ENCODE assay signal across 8 cellular contexts in the genomic region with DNA sequence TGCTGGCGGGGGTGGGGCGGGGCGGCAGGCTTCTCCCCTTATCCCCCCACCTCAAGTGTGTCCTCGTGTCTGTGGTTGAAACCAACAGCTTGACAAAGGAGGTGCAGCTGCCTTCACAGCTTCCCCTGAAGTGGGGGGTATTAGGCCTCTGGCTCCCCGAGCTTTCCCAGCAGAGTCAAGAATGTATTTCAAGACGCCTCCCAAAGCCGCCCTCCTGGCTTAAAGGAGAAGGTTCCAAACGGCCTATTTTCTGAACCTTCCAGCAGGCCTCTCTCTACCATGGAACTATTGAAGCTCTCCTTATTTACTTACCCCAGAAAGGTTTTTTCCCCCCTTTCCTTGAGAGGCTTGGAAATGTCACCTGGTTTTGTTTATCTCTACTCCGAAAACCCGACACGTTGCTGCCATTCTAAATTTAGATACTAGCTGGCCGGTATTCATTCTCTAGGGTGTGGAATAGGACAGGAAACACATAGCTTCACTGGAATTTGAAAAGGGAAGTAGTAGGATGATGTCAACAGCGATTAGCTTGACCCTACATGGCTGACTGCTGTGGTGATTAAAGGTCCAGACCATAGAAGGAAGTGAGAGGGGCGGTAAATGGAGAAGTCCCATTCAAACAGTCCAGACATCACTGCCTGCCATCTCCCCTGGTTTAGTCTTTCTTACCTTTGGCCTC. TPM values are rescaled to one million over a fixed set of nuclear protein-coding genes. Genes with fewer than 3 reads are reported as not detected.
A peak's percentile ranks its signal among the peaks of the same experiment; 100 is the strongest.
DNase-seq lines count a peak whose midpoint lies in the region; ATAC-seq and TF ChIP-seq lines count a peak whose summit lies in the region.

No MANE protein-coding gene starts in this region.

- no peaks in the 10 kb centered on the region for H3K27me3 ChIP-seq in left ventricle myocardium inferior (ENCODE audit: low read depth)

- POLR2A ChIA-PET in activated CD4-positive, alpha-beta T cell treated with anti-CD3 and anti-CD28 coated beads, Interleukin-2, amount 10 ng/mL, durations not matched to agents 7 days and 5 days (lab: Charles Lee): interaction anchor here (1.1 kb wide), 1 partner anchor 124 kb away, joined by 4 read pairs; no protein-coding TSS in a partner anchor
- POLR2A ChIA-PET in HEK293 (lab: Yijun Ruan, JAX): interaction anchor here (0.7 to 1.7 kb wide), 17 partner anchors 18 to 730 kb away, joined by 3 to 13 read pairs (median 5); a partner anchor contains a TSS

- CTCF ChIA-PET in activated CD4-positive, alpha-beta T cell treated with anti-CD3 and anti-CD28 coated beads, Interleukin-2, amount 10 ng/mL, durations not matched to agents 7 days and 5 days (lab: Charles Lee): interaction anchor here (1.0 to 3.0 kb wide), 11 partner anchors 9 to 215 kb away, joined by 3 to 13 read pairs (median 3); a partner anchor contains a TSS
- CTCF ChIA-PET in HEK293 (lab: Yijun Ruan, JAX): interaction anchor here (0.5 to 2.2 kb wide), 5 partner anchors 22 to 749 kb away, joined by 3 to 19 read pairs (median 4); no protein-coding TSS in a partner anchor

- peak overlapping the region; percentile 98 for H3K4me3 Mint-ChIP-seq in activated CD4-positive, alpha-beta T cell treated with anti-CD3 and anti-CD28 coated beads, Interleukin-2, amount 10 ng/mL, durations not matched to agents 7 days and 5 days
- H3K4me3 Mint-ChIP-seq in activated naive CD8-positive, alpha-beta T cell treated with anti-CD3 and anti-CD28 coated beads, Interleukin-2, amount 50 U/mL, for 24 hours: peak overlapping the region; percentile 100
- peak overlapping the region; percentile 100 for H3K4me3 Mint-ChIP-seq in progenitor cell of endocrine pancreas (ENCODE audit: low read depth)

- H3K4me1 ChIP-seq in HEK293 (ENCODE audit: control insufficient read depth, insufficient read depth, low read length) (peaks cover 3% of the 10 kb centered on the region; the same call in 1 of the 2 replicates), left ventricle myocardium inferior (peaks cover 51% of the 10 kb centered on the region)

- no peaks in the 10 kb centered on the region for H3K9me3 Mint-ChIP-seq in activated CD4-positive, alpha-beta T cell treated with anti-CD3 and anti-CD28 coated beads, Interleukin-2, amount 10 ng/mL, durations not matched to agents 7 days and 5 days
- H3K9me3 Mint-ChIP-seq in activated naive CD8-positive, alpha-beta T cell treated with anti-CD3 and anti-CD28 coated beads, Interleukin-2, amount 50 U/mL, for 24 hours: no peaks in the 10 kb centered on the region
- H3K9me3 Mint-ChIP-seq in progenitor cell of endocrine pancreas (ENCODE audit: low read depth): no peaks in the 10 kb centered on the region

- no peak for ATAC-seq in activated naive CD8-positive, alpha-beta T cell treated with anti-CD3 and anti-CD28 coated beads, Interleukin-2, amount 50 U/mL, for 24 hours

- intact Hi-C loops in left ventricle myocardium inferior (cut with micrococcal nuclease): no loop called here

- peaks cover 19% of the 10 kb centered on the region for H3K36me3 Mint-ChIP-seq in activated CD4-positive, alpha-beta T cell treated with anti-CD3 and anti-CD28 coated beads, Interleukin-2, amount 10 ng/mL, durations not matched to agents 7 days and 5 days (ENCODE audit: low read depth)
- H3K36me3 Mint-ChIP-seq in activated naive CD8-positive, alpha-beta T cell treated with anti-CD3 and anti-CD28 coated beads, Interleukin-2, amount 50 U/mL, for 24 hours (ENCODE audit: low read depth): peaks cover 20% of the 10 kb centered on the region
- no peaks in the 10 kb centered on the region for H3K36me3 Mint-ChIP-seq in progenitor cell of endocrine pancreas (ENCODE audit: insufficient read depth)

- H3K36me3 ChIP-seq in HEK293 (ENCODE audit: control insufficient read depth in 2 of 2, insufficient read depth in 1 of 2, low read length in 2 of 2) (no peaks in the 10 kb centered on the region), left ventricle myocardium inferior (no peaks in the 10 kb centered on the region)

- peak overlapping the region; percentile 96 for H3K27ac Mint-ChIP-seq in activated CD4-positive, alpha-beta T cell treated with anti-CD3 and anti-CD28 coated beads, Interleukin-2, amount 10 ng/mL, durations not matched to agents 7 days and 5 days
- H3K27ac Mint-ChIP-seq in activated naive CD8-positive, alpha-beta T cell treated with anti-CD3 and anti-CD28 coated beads, Interleukin-2, amount 50 U/mL, for 24 hours: peak overlapping the region; percentile 98
- H3K27ac Mint-ChIP-seq in progenitor cell of endocrine pancreas: peak overlapping the region; percentile 98

- H3K9me3 ChIP-seq in HEK293 (ENCODE audit: control insufficient read depth, insufficient read depth, low read depth, low read length): no peaks in the 10 kb centered on the region
- H3K9me3 ChIP-seq in left ventricle myocardium inferior (replicated peaks): no peaks in the 10 kb centered on the region

- peaks cover 26% of the 10 kb centered on the region for H3K4me1 Mint-ChIP-seq in activated CD4-positive, alpha-beta T cell treated with anti-CD3 and anti-CD28 coated beads, Interleukin-2, amount 10 ng/mL, durations not matched to agents 7 days and 5 days
- H3K4me1 Mint-ChIP-seq in activated naive CD8-positive, alpha-beta T cell treated with anti-CD3 and anti-CD28 coated beads, Interleukin-2, amount 50 U/mL, for 24 hours: peaks cover 22% of the 10 kb centered on the region
- peaks cover 28% of the 10 kb centered on the region for H3K4me1 Mint-ChIP-seq in progenitor cell of endocrine pancreas (ENCODE audit: low read depth)

- H3K27ac ChIP-seq in HEK293 (ENCODE audit: extremely low read depth, low read depth, low read length) (peak overlapping the region; percentile 67), left ventricle myocardium inferior (replicated peaks) (peak overlapping the region; percentile 98)

- DNase-seq in activated CD4-positive, alpha-beta T cell treated with anti-CD3 and anti-CD28 coated beads, Interleukin-2, amount 10 ng/mL, durations not matched to agents 7 days and 5 days: no peak
- DNase-seq in activated CD4-positive, alpha-beta T cell treated with anti-CD3 and anti-CD28 coated beads for 1 hour: no peak
- DNase-seq in NCI-H146 (lab: John Stamatoyannopoulos, UW) (peak; percentile 73), left ventricle myocardium inferior (no peak), progenitor cell of endocrine pancreas (ENCODE audit: low spot score, unreplicated experiment) (no peak), NCI-H1436 (lab: John Stamatoyannopoulos, UW) (no peak)
- no peak for DNase-seq in activated naive CD8-positive, alpha-beta T cell treated with anti-CD3 and anti-CD28 coated beads, Interleukin-2, amount 50 U/mL, for 24 hours

- no peaks in the 10 kb centered on the region for H3K27me3 Mint-ChIP-seq in activated CD4-positive, alpha-beta T cell treated with anti-CD3 and anti-CD28 coated beads, Interleukin-2, amount 10 ng/mL, durations not matched to agents 7 days and 5 days
- H3K27me3 Mint-ChIP-seq in activated naive CD8-positive, alpha-beta T cell treated with anti-CD3 and anti-CD28 coated beads, Interleukin-2, amount 50 U/mL, for 24 hours: no peaks in the 10 kb centered on the region
- H3K27me3 Mint-ChIP-seq in progenitor cell of endocrine pancreas: no peaks in the 10 kb centered on the region

- TF ChIP-seq CTCF in HEK293 (tag by site-specific recombination; IDR thresholded peaks at IDR 0.05) (no peak), left ventricle myocardium inferior (IDR thresholded peaks at IDR 0.05; ENCODE audit: borderline replicate concordance) (no peak), progenitor cell of endocrine pancreas (IDR thresholded peaks at IDR 0.05; ENCODE audit: unreplicated experiment) (no peak)

- H3K4me3 ChIP-seq in HEK293 (ENCODE audit: low read depth, low read length): peak overlapping the region; percentile 22
- H3K4me3 ChIP-seq in left ventricle myocardium inferior: peak overlapping the region; percentile 94

TF ChIP-seq in HEK293, 187 proteins besides CTCF, POLR2A, EP300 and RAD21 (continues in another document):
- TF ChIP-seq, protein P1, sequence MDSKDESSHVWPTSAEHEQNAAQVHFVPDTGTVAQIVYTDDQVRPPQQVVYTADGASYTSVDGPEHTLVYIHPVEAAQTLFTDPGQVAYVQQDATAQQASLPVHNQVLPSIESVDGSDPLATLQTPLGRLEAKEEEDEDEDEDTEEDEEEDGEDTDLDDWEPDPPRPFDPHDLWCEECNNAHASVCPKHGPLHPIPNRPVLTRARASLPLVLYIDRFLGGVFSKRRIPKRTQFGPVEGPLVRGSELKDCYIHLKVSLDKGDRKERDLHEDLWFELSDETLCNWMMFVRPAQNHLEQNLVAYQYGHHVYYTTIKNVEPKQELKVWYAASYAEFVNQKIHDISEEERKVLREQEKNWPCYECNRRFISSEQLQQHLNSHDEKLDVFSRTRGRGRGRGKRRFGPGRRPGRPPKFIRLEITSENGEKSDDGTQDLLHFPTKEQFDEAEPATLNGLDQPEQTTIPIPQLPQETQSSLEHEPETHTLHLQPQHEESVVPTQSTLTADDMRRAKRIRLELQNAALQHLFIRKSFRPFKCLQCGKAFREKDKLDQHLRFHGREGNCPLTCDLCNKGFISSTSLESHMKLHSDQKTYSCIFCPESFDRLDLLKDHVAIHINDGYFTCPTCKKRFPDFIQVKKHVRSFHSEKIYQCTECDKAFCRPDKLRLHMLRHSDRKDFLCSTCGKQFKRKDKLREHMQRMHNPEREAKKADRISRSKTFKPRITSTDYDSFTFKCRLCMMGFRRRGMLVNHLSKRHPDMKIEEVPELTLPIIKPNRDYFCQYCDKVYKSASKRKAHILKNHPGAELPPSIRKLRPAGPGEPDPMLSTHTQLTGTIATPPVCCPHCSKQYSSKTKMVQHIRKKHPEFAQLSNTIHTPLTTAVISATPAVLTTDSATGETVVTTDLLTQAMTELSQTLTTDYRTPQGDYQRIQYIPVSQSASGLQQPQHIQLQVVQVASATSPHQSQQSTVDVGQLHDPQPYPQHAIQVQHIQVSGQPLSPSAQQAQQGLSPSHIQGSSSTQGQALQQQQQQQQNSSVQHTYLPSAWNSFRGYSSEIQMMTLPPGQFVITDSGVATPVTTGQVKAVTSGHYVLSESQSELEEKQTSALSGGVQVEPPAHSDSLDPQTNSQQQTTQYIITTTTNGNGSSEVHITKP (tag by site-specific recombination; IDR thresholded peaks at IDR 0.05): peak; percentile 91
- peak; percentile 14; the same call in 1 of the 2 replicates for TF ChIP-seq ZBTB17 (tag by site-specific recombination; IDR thresholded peaks at IDR 0.05)

RNA-seq across cellular contexts. Expression of a gene that starts 0.7 kb away (rescaled TPM):
- total RNA-seq in activated CD4-positive, alpha-beta T cell treated with anti-CD3 and anti-CD28 coated beads, Interleukin-2, amount 10 ng/mL, durations not matched to agents 7 days and 5 days: 100 to 1,000 TPM in 1 of 2 experiments, 10 to 100 TPM in 1; 89.4 to 140 TPM
- total RNA-seq in left ventricle myocardium inferior (133 TPM), progenitor cell of endocrine pancreas (129 and 133 TPM in 2 replicates)
